Comparison of ENCODE assay signal across 27 cellular contexts in the genomic region with DNA sequence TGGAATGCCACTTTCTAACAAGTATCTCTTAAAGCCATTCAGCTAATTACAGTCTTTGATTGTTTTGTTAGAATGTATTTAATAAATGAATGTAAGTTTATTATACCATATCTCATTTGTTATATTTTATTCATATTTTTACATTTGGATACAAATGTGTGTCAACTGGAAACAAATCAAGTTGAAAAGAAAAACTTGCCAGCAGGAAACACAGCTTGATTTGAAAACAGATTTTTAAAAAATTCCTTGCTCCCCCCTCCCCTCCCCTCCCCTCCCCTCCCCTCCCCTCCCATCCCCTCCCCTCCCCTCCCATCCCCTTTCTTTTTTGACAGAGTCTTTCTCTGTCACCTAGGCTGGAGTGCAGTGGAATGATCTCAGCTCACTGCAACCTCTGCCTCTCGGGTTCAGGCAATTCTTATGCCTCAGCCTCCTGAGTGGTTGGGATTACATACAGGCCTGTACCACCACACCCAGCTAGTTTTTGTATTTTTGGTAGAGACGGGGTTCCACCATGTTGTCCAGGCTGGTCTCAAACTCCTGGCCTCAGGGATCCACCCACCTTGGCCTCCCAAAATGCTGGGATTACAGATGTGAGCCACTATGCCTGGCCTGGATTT.
"Had no signal": no experiment of that assay in that cellular context is flagged by ENCODE, and none has a peak within 500 bp of the region (broad histone marks: within the 10 kb centered on the region; RNA-seq: fewer than 3 reads in every experiment).

No MANE protein-coding gene starts in this region.

- H3K9me3 ChIP-seq: colonic mucosa, esophagus muscularis mucosa, esophagus squamous epithelium, gastrocnemius medialis, gastroesophageal sphincter, heart left ventricle had no signal

- H3K27ac ChIP-seq: colonic mucosa, coronary artery, dorsolateral prefrontal cortex, epithelial cell of prostate, esophagus muscularis mucosa, esophagus squamous epithelium, foreskin keratinocyte, gastroesophageal sphincter, heart right ventricle had no signal

- FAIRE-seq: endothelial cell of umbilical vein, frontal cortex had no signal

- H3K9me3 Mint-ChIP-seq: dendritic cell treated with granulocyte-macrophage colony-stimulating factor and Interleukin-4, amounts not matched to agents 40 ng/mL and 50 ng/mL, for 4 days; effector memory CD8-positive, alpha-beta T cell; endodermal cell had no signal

- DNase-seq: colonic mucosa; cortex of kidney; dermis blood vessel endothelial cell; dorsolateral prefrontal cortex; effector CD4-positive, alpha-beta T cell; effector CD8-positive, alpha-beta T cell; effector memory CD4-positive, alpha-beta T cell; effector memory CD8-positive, alpha-beta T cell; endodermal cell; erythroblast; esophagus squamous epithelium; foreskin fibroblast; foreskin keratinocyte; foreskin melanocyte; gastrocnemius medialis; glutamatergic neuron; head of caudate nucleus; heart left ventricle; heart right ventricle had no signal

- H3K4me1 Mint-ChIP-seq: endodermal cell had no signal

- H3K27me3 Mint-ChIP-seq: dendritic cell treated with granulocyte-macrophage colony-stimulating factor and Interleukin-4, amounts not matched to agents 40 ng/mL and 50 ng/mL, for 4 days; effector memory CD8-positive, alpha-beta T cell had no signal

- H3K27ac Mint-ChIP-seq: dendritic cell treated with granulocyte-macrophage colony-stimulating factor and Interleukin-4, amounts not matched to agents 40 ng/mL and 50 ng/mL, for 4 days; effector memory CD8-positive, alpha-beta T cell; endodermal cell had no signal

- H3K36me3 ChIP-seq: colonic mucosa, gastrocnemius medialis had no signal

- H3K27me3 ChIP-seq: colonic mucosa, dorsolateral prefrontal cortex, esophagus muscularis mucosa, esophagus squamous epithelium, foreskin keratinocyte, gastrocnemius medialis, gastroesophageal sphincter, heart left ventricle, heart right ventricle had no signal

- ATAC-seq: effector memory CD8-positive, alpha-beta T cell; esophagus mucosa; foreskin keratinocyte; gastrocnemius medialis; gastroesophageal sphincter; heart left ventricle; heart right ventricle had no signal

- H3K4me3 Mint-ChIP-seq: dendritic cell treated with granulocyte-macrophage colony-stimulating factor and Interleukin-4, amounts not matched to agents 40 ng/mL and 50 ng/mL, for 4 days; effector memory CD8-positive, alpha-beta T cell; endodermal cell had no signal

- H3K4me3 ChIP-seq: colonic mucosa, coronary artery, dorsolateral prefrontal cortex, esophagus muscularis mucosa, esophagus squamous epithelium, gastrocnemius medialis, gastroesophageal sphincter, heart left ventricle, heart right ventricle had no signal

- H3K4me1 ChIP-seq: colonic mucosa, esophagus squamous epithelium, foreskin keratinocyte, heart left ventricle, heart right ventricle had no signal
